ENCODE assay signal across 13 cellular contexts in genomic region chr2:150145312-150145711, GRCh38.
DNase-seq lines count a peak whose midpoint lies in the region; ATAC-seq and TF ChIP-seq lines count a peak whose summit lies in the region.
"Had no signal": no experiment of that assay in that cellular context is flagged by ENCODE, and none has a peak within 500 bp of the region (broad histone marks: within the 10 kb centered on the region; RNA-seq: fewer than 3 reads in every experiment).

No MANE protein-coding gene starts in this region.

- H2AK5ac ChIP-seq in IMR-90 (ENCODE audit: low read depth, low read length) = no peak overlapping the region

- TF ChIP-seq CTCF in IMR-90 (conservative IDR thresholded peaks at IDR 0.05; ENCODE audit: low read depth, low read length) (no peak), brain (conservative IDR thresholded peaks at IDR 0.05) (no peak), osteoblast (IDR thresholded peaks at IDR 0.05; ENCODE audit: extremely low read depth, low read depth, low read length) (no peak)

- no peak overlapping the region for H3K23ac ChIP-seq in IMR-90 (ENCODE audit: low read depth, low read length)

- no peak for TF ChIP-seq RAD21 in IMR-90 (IDR thresholded peaks at IDR 0.05; ENCODE audit: low read length)

- H3K36me3 ChIP-seq in BLaER1 (peaks cover 11% of the 10 kb centered on the region; the same call in 1 of the 2 replicates), IMR-90 (ENCODE audit: control insufficient read depth, insufficient read depth, low read length) (no peaks in the 10 kb centered on the region), osteoblast (ENCODE audit: insufficient read depth, low read length) (no peaks in the 10 kb centered on the region)
- H3K36me3 ChIP-seq: BE2C had no signal

- peaks cover 13% of the 10 kb centered on the region; the same call in 1 of the 2 replicates for H3K9me1 ChIP-seq in IMR-90 (ENCODE audit: insufficient read depth, low read length)

- H3K4me3 Mint-ChIP-seq in brain = no peak overlapping the region
- H3K4me3 Mint-ChIP-seq: CD8-positive, alpha-beta memory T cell had no signal

- intact Hi-C loops in IMR-90 (cut with micrococcal nuclease) = loop anchor here (10.0 kb wide), 1 partner anchor 401 kb away; no protein-coding TSS in a partner anchor

- ATAC-seq in IMR-90 (ENCODE audit: low read depth) = no peak
- ATAC-seq in GM19395 (IDR thresholded peaks at IDR 0.05; ENCODE audit: unreplicated experiment) = no peak
- ATAC-seq: HepG2 had no signal

- CTCF ChIA-PET in IMR-90 (lab: Yijun Ruan, JAX) = no interaction called here

- H2AFZ ChIP-seq in IMR-90 (replicated peaks; ENCODE audit: low read length, poor library complexity) = no peak overlapping the region
- H2AFZ ChIP-seq in osteoblast (ENCODE audit: low read length) = no peak overlapping the region

- H3K9me3 ChIP-seq in BLaER1 (peaks cover 25% of the 10 kb centered on the region), IMR-90 (ENCODE audit: control insufficient read depth, insufficient read depth, low read length) (peaks cover 9% of the 10 kb centered on the region), osteoblast (ENCODE audit: low read depth, low read length) (peaks cover 1% of the 10 kb centered on the region)
- H3K9me3 ChIP-seq: BE2C had no signal

- in situ Hi-C loops in IMR-90 (cut with MboI; ENCODE audit: low sequenced_read_pairs) = loop anchor here (25.0 kb wide), 2 partner anchors 317 to 1092 kb away; no protein-coding TSS in a partner anchor

- H2BK120ac ChIP-seq in IMR-90 (ENCODE audit: low read depth, low read length) = peak overlapping the region; percentile 3; the same call in 1 of the 2 replicates

- no peak overlapping the region for H3K14ac ChIP-seq in IMR-90 (replicated peaks; ENCODE audit: low read depth, low read length)

- POLR2A ChIA-PET in IMR-90 (lab: Charles Lee; ENCODE audit: unreplicated experiment) = no interaction called here

- no peaks in the 10 kb centered on the region for H4K20me1 ChIP-seq in BLaER1
- no peaks in the 10 kb centered on the region; the same call in 1 of the 2 replicates for H4K20me1 ChIP-seq in IMR-90 (ENCODE audit: insufficient read depth, low read length)
- H4K20me1 ChIP-seq in osteoblast (ENCODE audit: insufficient read depth, low read length) = no peaks in the 10 kb centered on the region

- no peak overlapping the region for H3K18ac ChIP-seq in IMR-90 (ENCODE audit: low read depth, low read length)

- H2BK20ac ChIP-seq in IMR-90 (ENCODE audit: low read depth, low read length) = peak overlapping the region; percentile 23; the same call in 1 of the 2 replicates

- H4K91ac ChIP-seq in IMR-90 (ENCODE audit: insufficient read depth, low read depth, low read length) = 0 out of 2 replicates have a peak overlapping the region, but pooled peaks have one; percentile 38

- no peak overlapping the region for H2BK5ac ChIP-seq in IMR-90 (ENCODE audit: low read depth, low read length, poor library complexity, severe bottlenecking)

- no TSS peak for BruUV-seq in IMR-90 (replicated peaks; lab: Mats Ljungman, UMichigan)

- H3K4me1 Mint-ChIP-seq in brain = peaks cover 51% of the 10 kb centered on the region
- H3K4me1 Mint-ChIP-seq: CD8-positive, alpha-beta memory T cell had no signal

- H3K27me3 Mint-ChIP-seq in brain = no peaks in the 10 kb centered on the region
- H3K27me3 Mint-ChIP-seq: CD8-positive, alpha-beta memory T cell had no signal

- no peak overlapping the region for H2AK9ac ChIP-seq in IMR-90 (replicated peaks; ENCODE audit: low read depth, low read length, poor library complexity)

- no peak overlapping the region for H3K4ac ChIP-seq in IMR-90 (ENCODE audit: low read depth, low read length)

- peak overlapping the region; percentile 17 for H3K4me2 ChIP-seq in BLaER1
- no peak overlapping the region for H3K4me2 ChIP-seq in IMR-90 (ENCODE audit: low read depth, low read length)
- H3K4me2 ChIP-seq in osteoblast (ENCODE audit: insufficient read depth, low read length) = no peak overlapping the region

- no peak overlapping the region for H4K8ac ChIP-seq in IMR-90 (ENCODE audit: low read depth in 2 of 2, low read length in 2 of 2)

- H3K36me3 Mint-ChIP-seq in brain = peaks cover 18% of the 10 kb centered on the region

- no peaks in the 10 kb centered on the region for H3K79me2 ChIP-seq in osteoblast (ENCODE audit: insufficient read depth, low read length)

- H3K79me1 ChIP-seq in IMR-90 (ENCODE audit: low read depth in 1 of 2, low read length in 2 of 2) = no peaks in the 10 kb centered on the region

- H3K27ac Mint-ChIP-seq in brain = peak overlapping the region in 3 of 5 experiments; percentile 25 to 75 (median 60)

- no peak overlapping the region for H3K4me3 ChIP-seq in BLaER1
- H3K4me3 ChIP-seq in IMR-90 (ENCODE audit: insufficient read depth, low read depth, low read length) = no peak overlapping the region
- no peak overlapping the region for H3K4me3 ChIP-seq in osteoblast (ENCODE audit: insufficient read depth, low read length)

- H3K9ac ChIP-seq in BLaER1 (no peak overlapping the region), IMR-90 (ENCODE audit: low read depth, low read length) (no peak overlapping the region)

- no peak for TF ChIP-seq POLR2A in IMR-90 (IDR thresholded peaks at IDR 0.05; ENCODE audit: low read depth, low read length)

- dilution Hi-C loops in IMR-90 (cut with HindIII; ENCODE audit: low sequenced_read_pairs, unreplicated experiment) = no loop called here

- no peak for DNase-seq in IMR-90
- DNase-seq in osteoblast (ENCODE audit: insufficient read length, low spot score, missing footprints) = no peak
- no peak for DNase-seq in iPS-NIHi11 (ENCODE audit: low spot score)
- no peak for DNase-seq in activated CD4-positive, alpha-beta T cell treated with anti-CD3 and anti-CD28 coated beads for 48 hours
- DNase-seq in middle frontal gyrus (ENCODE audit: extremely low spot score, low spot score) = no peak
- DNase-seq: BE2C; Caco-2; CD8-positive, alpha-beta memory T cell; DMS53 had no signal

- H3K4me1 ChIP-seq in BLaER1 (peaks cover 53% of the 10 kb centered on the region), IMR-90 (ENCODE audit: control insufficient read depth, insufficient read depth, low read length) (peaks cover 7% of the 10 kb centered on the region; the same call in 1 of the 2 replicates), osteoblast (ENCODE audit: insufficient read depth, low read length) (peaks cover 44% of the 10 kb centered on the region)
- H3K4me1 ChIP-seq: BE2C, Caco-2 had no signal

- peaks cover 16 to 29% (median 24%) of the 10 kb centered on the region in 5 experiments for H3K9me3 Mint-ChIP-seq in brain

- H3K27ac ChIP-seq in BLaER1 = no peak overlapping the region
- H3K27ac ChIP-seq in IMR-90 (ENCODE audit: insufficient read depth, low read length) = no peak overlapping the region
- peak overlapping the region; percentile 12 for H3K27ac ChIP-seq in osteoblast (ENCODE audit: low read depth, low read length)

- no peak overlapping the region for H2BK15ac ChIP-seq in IMR-90 (ENCODE audit: low read depth, low read length)

- no peaks in the 10 kb centered on the region for H3K27me3 ChIP-seq in BLaER1
- H3K27me3 ChIP-seq in IMR-90 (ENCODE audit: control insufficient read depth, insufficient read depth, low read length) = no peaks in the 10 kb centered on the region
- no peaks in the 10 kb centered on the region for H3K27me3 ChIP-seq in osteoblast (ENCODE audit: insufficient read depth, low read length)
- H3K27me3 ChIP-seq: BE2C had no signal

- H3K56ac ChIP-seq in IMR-90 (ENCODE audit: extremely low read depth, insufficient read depth, low read length) = no peak overlapping the region

- 80% methylated on average over 1 of the region's 3 CpGs; no CpG with 5 or more reads in 1 of the 2 experiments for WGBS in IMR-90 (ENCODE audit: extremely low coverage in 2 of 2, insufficient read length in 1 of 2), 2 experiments

- no peak overlapping the region for H4K5ac ChIP-seq in IMR-90 (ENCODE audit: low read depth, low read length)

TF ChIP-seq in IMR-90, 13 proteins besides CTCF, POLR2A, EP300 and RAD21:
- TF ChIP-seq USF2 (IDR thresholded peaks at IDR 0.05; ENCODE audit: low read depth, low read length) (no peak), RFX5 (IDR thresholded peaks at IDR 0.05; ENCODE audit: low read depth, low read length) (no peak), SMC3 (IDR thresholded peaks at IDR 0.05; ENCODE audit: low read depth, low read length) (no peak)
